In the genomic region with DNA sequence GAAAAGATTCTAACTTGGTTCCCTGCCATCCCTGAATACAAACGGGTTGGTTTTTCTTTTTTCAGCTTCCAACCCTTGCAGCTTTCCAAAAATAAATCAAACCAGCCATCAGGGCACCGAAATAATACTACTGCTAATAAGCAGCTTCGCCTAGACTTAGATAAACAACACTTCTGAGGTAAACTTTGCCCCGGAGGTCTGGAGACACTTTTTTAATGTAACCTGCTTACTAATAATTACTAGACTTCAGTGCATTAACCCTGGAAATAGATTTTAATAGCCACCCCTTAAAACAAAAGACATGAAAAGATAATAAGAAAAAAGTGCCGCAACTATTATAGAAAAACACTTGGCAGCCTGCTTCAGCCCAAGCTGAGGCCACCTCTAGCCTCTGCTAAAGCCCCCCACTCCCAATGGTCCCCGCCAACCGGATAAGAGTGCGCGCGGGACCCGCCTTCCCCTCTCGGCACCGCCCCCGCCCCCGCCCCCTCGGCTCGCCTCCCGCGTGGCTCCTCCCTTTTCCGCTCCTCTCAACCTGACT, we compare ENCODE assay signal across 8 cellular contexts. TPM values are rescaled to one million over a fixed set of nuclear protein-coding genes. Genes with fewer than 3 reads are reported as not detected.
DNase-seq lines count a peak whose midpoint lies in the region; ATAC-seq and TF ChIP-seq lines count a peak whose summit lies in the region.

No MANE protein-coding gene starts in this region.

- H3K36me3 ChIP-seq in SJCRH30 (peaks cover 37% of the 10 kb centered on the region), esophagus squamous epithelium (peaks cover 6 to 25% (median 9%) of the 10 kb centered on the region in 3 donors)

- ATAC-seq in GM21529 (IDR thresholded peaks at IDR 0.05; ENCODE audit: unreplicated experiment) (no peak), HG02798 (IDR thresholded peaks at IDR 0.05; ENCODE audit: poor library complexity, unreplicated experiment) (no peak)

- peak overlapping the region; percentile 43 for H3K27ac ChIP-seq in SJCRH30
- peak overlapping the region; percentile 81 to 100 (median 98) for H3K27ac ChIP-seq in esophagus squamous epithelium

- TF ChIP-seq POLR2A in esophagus squamous epithelium (IDR thresholded peaks at IDR 0.05) = no peak

- DNase-seq in GM12864 (ENCODE audit: low read depth) (no peak), SJCRH30 (peak in 1 of 2 experiments; percentile 32), esophagus squamous epithelium (lab: John Stamatoyannopoulos, UW) (no peak), putamen (ENCODE audit: low spot score) (peak; percentile 48), NCI-H1105 treated with DMSO at 0.1 percent for 48 hours (lab: John Stamatoyannopoulos, UW) (no peak)
- no peak for DNase-seq in stimulated activated naive CD4-positive, alpha-beta T cell treated with Interleukin-2 at 50 U/mL for 16 hours (lab: John Stamatoyannopoulos, UW)

- H3K4me3 ChIP-seq in GM12864 (ENCODE audit: low read depth, low read length) (peak overlapping the region; percentile 28), SJCRH30 (peak overlapping the region; percentile 77), esophagus squamous epithelium (peak overlapping the region; percentile 8 to 99 (median 84))

- intact Hi-C loops in esophagus squamous epithelium (cut with DNase I) = loop anchor here (10.0 kb wide), 2 partner anchors 120 to 150 kb away; a partner anchor contains a TSS

- TF ChIP-seq CTCF in GM12864 (IDR thresholded peaks at IDR 0.05; ENCODE audit: low read depth, low read length, missing control alignments) (no peak), esophagus squamous epithelium (IDR thresholded peaks at IDR 0.05) (no peak)

- H3K27me3 ChIP-seq in SJCRH30 (no peaks in the 10 kb centered on the region), esophagus squamous epithelium (no peaks in the 10 kb centered on the region)

- 0 to 1% methylated on average over 5 to 10 of the region's 20 CpGs for WGBS in esophagus squamous epithelium, 2 donors

- H3K9me3 ChIP-seq in SJCRH30 (replicated peaks) (no peaks in the 10 kb centered on the region), esophagus squamous epithelium (no peaks in the 10 kb centered on the region)

- H3K4me1 ChIP-seq in SJCRH30 (peaks cover 28% of the 10 kb centered on the region), esophagus squamous epithelium (peaks cover 19 to 49% (median 22%) of the 10 kb centered on the region in 3 donors)

RNA-seq across cellular contexts. Expression of a gene that starts 0.4 kb away (rescaled TPM):
- 103 and 126 TPM in 2 replicates for total RNA-seq in SJCRH30 (2014; rRNA removed; shearing (Covaris generic))
- total RNA-seq in esophagus squamous epithelium = 10 to 100 TPM; 35.2 to 62.6 (median 46.5) TPM

Comparison
In these comparisons a context has a peak if more than half of its experiments do, and no peak if none do; other contexts are left out.
1. H3K4me3 ChIP-seq: peak in every context shown above with its lines; median percentile 84 in esophagus squamous epithelium; 77 in SJCRH30; 28 in GM12864.